In genomic region chr19:48806818-48807589, GRCh38 we compare ENCODE assay signal across 8 cellular contexts. TPM values are rescaled to one million over a fixed set of nuclear protein-coding genes. Genes with fewer than 3 reads are reported as not detected.
DNase-seq lines count a peak whose midpoint lies in the region; ATAC-seq and TF ChIP-seq lines count a peak whose summit lies in the region.
"Had no signal": no experiment of that assay in that cellular context is flagged by ENCODE, and none has a peak within 500 bp of the region (broad histone marks: within the 10 kb centered on the region; RNA-seq: fewer than 3 reads in every experiment).

No MANE protein-coding gene starts in this region.

- H3K4me3 ChIP-seq in MG63 (no peak overlapping the region), breast epithelium (no peak overlapping the region)

- H3K27me3 ChIP-seq in MG63, result no peaks in the 10 kb centered on the region
- H3K27me3 ChIP-seq in breast epithelium, result no peaks in the 10 kb centered on the region

- TF ChIP-seq POLR2A in breast epithelium (IDR thresholded peaks at IDR 0.05), result no peak

- intact Hi-C loops in breast epithelium (cut with DNase I; ENCODE audit: low total_unique reads), result no loop called here

- no peak for TF ChIP-seq CTCF in breast epithelium (IDR thresholded peaks at IDR 0.05)

- no peak overlapping the region for H3K27ac ChIP-seq in breast epithelium

- no peak for ATAC-seq in GM18907 (IDR thresholded peaks at IDR 0.05; ENCODE audit: unreplicated experiment)
- no peak for ATAC-seq in HG02870 (IDR thresholded peaks at IDR 0.05; ENCODE audit: unreplicated experiment)

- H3K36me3 ChIP-seq in MG63 (peaks cover 6% of the 10 kb centered on the region; the same call in 1 of the 2 replicates), breast epithelium (no peaks in the 10 kb centered on the region)

- DNase-seq in G401 (ENCODE audit: low spot score), result peak; percentile 41
- peak; percentile 43 for DNase-seq in MG63
- peak; percentile 34 for DNase-seq in effector CD4-positive, alpha-beta T cell
- peak in 29 of 56 donors; percentile 12 to 74 (median 30) for DNase-seq in nucleus accumbens (lab: John Stamatoyannopoulos, UW)
- no peak for DNase-seq in breast epithelium (ENCODE audit: low spot score in 2 of 2)

- H3K4me1 ChIP-seq in breast epithelium, result no peaks in the 10 kb centered on the region

- in situ Hi-C loops in G401 (cut with HindIII; ENCODE audit: low sequenced_read_pairs), result no loop called here

- H3K9me3 ChIP-seq in MG63, result no peaks in the 10 kb centered on the region
- no peaks in the 10 kb centered on the region for H3K9me3 ChIP-seq in breast epithelium

RNA-seq across cellular contexts. Expression of gene BCAT2, which starts 3.8 kb away (rescaled TPM):
- total RNA-seq in G401 (2014; rRNA removed; shearing (Covaris generic)), result 43.4 and 44.1 TPM in 2 replicates
- 21.3 and 59.1 TPM in 2 replicates for total RNA-seq in MG63 (2014; rRNA removed; shearing (Covaris generic); ENCODE audit: low replicate concordance)
- total RNA-seq in breast epithelium, result 10 to 100 TPM; 26.9 to 49.0 (median 28.8) TPM

RNA-seq across cellular contexts. Expression of gene HSD17B14, which starts 29.3 kb away (rescaled TPM):
- 62.8 and 69.0 TPM in 2 replicates for total RNA-seq in G401 (2014; rRNA removed; shearing (Covaris generic))
- total RNA-seq in MG63 (2014; rRNA removed; shearing (Covaris generic); ENCODE audit: low replicate concordance), result not detected in 2 replicates
- 10 to 100 TPM; 13.1 to 18.6 (median 14.6) TPM for total RNA-seq in breast epithelium

RNA-seq across cellular contexts. Expression of gene FGF21, which starts 51.7 kb away (rescaled TPM):
- not detected in 2 replicates for total RNA-seq in G401 (2014; rRNA removed; shearing (Covaris generic))
- total RNA-seq in MG63 (2014; rRNA removed; shearing (Covaris generic); ENCODE audit: low replicate concordance), result not detected in 2 replicates
- not detected for total RNA-seq in breast epithelium
- total RNA-seq: T-helper 17 cell had no signal

RNA-seq across cellular contexts. Expression of gene FUT1, which starts 54.6 kb away (rescaled TPM):
- total RNA-seq in G401 (2014; rRNA removed; shearing (Covaris generic)), result not detected in 2 replicates
- total RNA-seq in MG63 (2014; rRNA removed; shearing (Covaris generic); ENCODE audit: low replicate concordance), result 0.07 and 0.16 TPM in 2 replicates
- total RNA-seq in breast epithelium, result 1 to 10 TPM in 2 of 3 donors, under 1 TPM in 1; 0.48 to 6.2 (median 3.1) TPM

Comparison
In these comparisons a context has a peak if more than half of its experiments do, and no peak if none do; other contexts are left out.
1. DNase-seq: peak in G401 (single experiment), MG63 (single experiment), effector CD4-positive, alpha-beta T cell (single experiment) and nucleus accumbens (29 of 56); none in breast epithelium (0 of 2).
2. RNA of gene HSD17B14, which starts 29.3 kb away (total RNA-seq): 62.8 to 69.0 TPM in G401 and 13.1 to 18.6 TPM in breast epithelium; not detected in MG63; every median in the first group is over 10 times any median in the second.